Comparison of ENCODE assay signal across 22 cellular contexts in genomic region chr2:30971291-30972025, GRCh38.
DNase-seq lines count a peak whose midpoint lies in the region; ATAC-seq and TF ChIP-seq lines count a peak whose summit lies in the region.
"Had no signal": no experiment of that assay in that cellular context is flagged by ENCODE, and none has a peak within 500 bp of the region (broad histone marks: within the 10 kb centered on the region; RNA-seq: fewer than 3 reads in every experiment).

No MANE protein-coding gene starts in this region.

- DNase-seq in Daoy (ENCODE audit: low read depth) (peak; percentile 26), HFFc6 (no peak), dedifferentiated amniotic fluid mesenchymal stem cell (ENCODE audit: extremely low spot score) (peak; percentile 18), neural crest cell (ENCODE audit: low read depth, low spot score) (no peak), psoas muscle (no peak)
- DNase-seq: BE2C, Calu3, DMS79 treated with DMSO at 0.1 percent for 48 hours, KBM-7, MG63, NCI-H2029, NCI-H69, SHP77, T-cell had no signal

- intact Hi-C loops in psoas muscle (cut with DNase I): no loop called here

- H3K27me3 Mint-ChIP-seq in HFFc6 (ENCODE audit: insufficient read depth) (peaks cover 10% of the 10 kb centered on the region), neural crest cell (ENCODE audit: low read depth) (peaks cover 7% of the 10 kb centered on the region)

- H3K36me3 ChIP-seq in psoas muscle (ENCODE audit: insufficient read depth in 1 of 2, low read depth in 1 of 2): no peaks in the 10 kb centered on the region
- H3K36me3 ChIP-seq: BE2C, MG63 had no signal

- no peak overlapping the region for H3K27ac ChIP-seq in psoas muscle
- H3K27ac ChIP-seq: A549, RWPE1 had no signal

- no peak for ATAC-seq in HG02840 (IDR thresholded peaks at IDR 0.05; ENCODE audit: low FRiP score, unreplicated experiment)
- no peak for ATAC-seq in psoas muscle
- no peak for ATAC-seq in HG03378 (IDR thresholded peaks at IDR 0.05; ENCODE audit: unreplicated experiment)
- ATAC-seq: A549, GM12878, HCT116, Panc1, T-cell had no signal

- H3K9me3 Mint-ChIP-seq in HFFc6 (no peaks in the 10 kb centered on the region; the same call in 1 of the 2 replicates), neural crest cell (no peaks in the 10 kb centered on the region)
- H3K9me3 Mint-ChIP-seq: CD14-positive monocyte, T-cell had no signal

- H3K4me3 ChIP-seq in psoas muscle: no peak overlapping the region
- H3K4me3 ChIP-seq: A549, GM12878, MG63 had no signal

- H3K27me3 ChIP-seq in psoas muscle (ENCODE audit: insufficient read depth in 3 of 3, low read length in 2 of 3): peaks cover 0 to 3% (median 0%) of the 10 kb centered on the region in 3 donors
- H3K27me3 ChIP-seq: BE2C, MG63 had no signal

- peaks cover 11% of the 10 kb centered on the region; the same call in 1 of the 2 replicates for H3K4me1 Mint-ChIP-seq in HFFc6 (ENCODE audit: low read depth)
- no peaks in the 10 kb centered on the region for H3K4me1 Mint-ChIP-seq in neural crest cell
- H3K4me1 Mint-ChIP-seq: CD14-positive monocyte, T-cell had no signal

- WGBS in psoas muscle, 3 donors: 87 to 88% (median 87%) methylated on average over 15 to 16 of the region's 16 CpGs

- H3K4me1 ChIP-seq in psoas muscle: no peaks in the 10 kb centered on the region

- no peaks in the 10 kb centered on the region for H3K9me3 ChIP-seq in psoas muscle
- H3K9me3 ChIP-seq: A549, BE2C, MG63 had no signal

- TF ChIP-seq CTCF in HFFc6 (IDR thresholded peaks at IDR 0.05) (no peak), neural crest cell (conservative IDR thresholded peaks at IDR 0.05) (no peak), psoas muscle (IDR thresholded peaks at IDR 0.05) (no peak)

- H3K4me3 Mint-ChIP-seq in HFFc6 (peak overlapping the region; percentile 24; the same call in 1 of the 2 replicates), neural crest cell (no peak overlapping the region)
- H3K4me3 Mint-ChIP-seq: CD14-positive monocyte, T-cell had no signal

- H3K36me3 Mint-ChIP-seq in HFFc6 (ENCODE audit: low read depth) (no peaks in the 10 kb centered on the region), neural crest cell (ENCODE audit: low read depth) (no peaks in the 10 kb centered on the region)
- H3K36me3 Mint-ChIP-seq: CD14-positive monocyte, T-cell had no signal

- H3K27ac Mint-ChIP-seq in HFFc6: no peak overlapping the region
- peak overlapping the region; percentile 54 for H3K27ac Mint-ChIP-seq in neural crest cell (ENCODE audit: unreplicated experiment)
- H3K27ac Mint-ChIP-seq: T-cell had no signal

Comparison
In these comparisons a context has a peak if more than half of its experiments do, and no peak if none do; other contexts are left out.
1. DNase-seq: peak in Daoy (single experiment) and dedifferentiated amniotic fluid mesenchymal stem cell (single experiment); none in HFFc6 (single experiment), neural crest cell (single experiment) and psoas muscle (0 of 2).